9 cellular contexts compared by ENCODE assay signal in the genomic region with DNA sequence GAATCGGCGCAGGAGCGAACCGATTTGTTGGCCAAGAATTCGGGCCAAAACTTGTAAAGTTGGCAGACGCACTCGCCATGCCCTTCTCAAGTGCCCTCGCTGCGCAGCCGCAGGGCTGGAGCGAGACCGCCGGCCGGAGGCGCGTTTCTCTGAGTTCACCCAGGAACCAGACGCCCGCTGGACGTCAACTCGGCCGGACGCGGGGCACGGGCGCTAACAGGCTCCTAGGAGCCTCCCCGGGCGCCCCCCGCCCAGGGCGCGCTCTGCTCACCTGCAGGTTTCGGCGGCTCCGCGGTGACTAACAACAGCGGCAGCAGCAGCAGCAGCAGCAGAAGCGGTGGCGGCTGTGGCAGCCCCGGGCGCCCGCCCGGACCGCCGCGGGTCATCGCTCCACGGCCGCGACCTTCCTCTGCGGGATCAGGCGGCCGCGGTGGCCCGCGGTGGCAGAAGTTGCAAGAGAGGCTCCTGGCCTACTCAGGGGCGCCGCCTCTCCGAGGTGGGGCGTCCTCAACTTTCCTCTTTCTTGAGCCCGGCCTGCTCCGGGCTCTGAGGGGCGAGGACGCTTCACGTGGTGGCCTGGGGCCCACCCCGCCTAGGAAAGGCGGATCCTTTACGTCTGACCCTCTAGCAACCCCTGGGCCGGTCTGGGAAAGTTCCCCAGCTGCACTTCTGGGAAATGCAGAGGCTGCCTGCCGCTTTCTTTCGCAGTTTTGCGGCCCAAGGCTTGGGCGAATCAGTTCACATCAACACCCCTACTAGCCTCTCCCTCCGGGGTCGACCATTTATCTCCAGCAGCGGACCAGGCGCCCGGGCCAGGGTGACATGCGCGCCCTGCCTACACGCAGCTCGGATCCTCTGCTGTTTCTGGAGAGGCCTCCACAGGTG. TPM values are rescaled to one million over a fixed set of nuclear protein-coding genes. Genes with fewer than 3 reads are reported as not detected.
DNase-seq lines count a peak whose midpoint lies in the region; ATAC-seq and TF ChIP-seq lines count a peak whose summit lies in the region.
"Had no signal": no experiment of that assay in that cellular context is flagged by ENCODE, and none has a peak within 500 bp of the region (broad histone marks: within the 10 kb centered on the region; RNA-seq: fewer than 3 reads in every experiment).

A gene with protein sequence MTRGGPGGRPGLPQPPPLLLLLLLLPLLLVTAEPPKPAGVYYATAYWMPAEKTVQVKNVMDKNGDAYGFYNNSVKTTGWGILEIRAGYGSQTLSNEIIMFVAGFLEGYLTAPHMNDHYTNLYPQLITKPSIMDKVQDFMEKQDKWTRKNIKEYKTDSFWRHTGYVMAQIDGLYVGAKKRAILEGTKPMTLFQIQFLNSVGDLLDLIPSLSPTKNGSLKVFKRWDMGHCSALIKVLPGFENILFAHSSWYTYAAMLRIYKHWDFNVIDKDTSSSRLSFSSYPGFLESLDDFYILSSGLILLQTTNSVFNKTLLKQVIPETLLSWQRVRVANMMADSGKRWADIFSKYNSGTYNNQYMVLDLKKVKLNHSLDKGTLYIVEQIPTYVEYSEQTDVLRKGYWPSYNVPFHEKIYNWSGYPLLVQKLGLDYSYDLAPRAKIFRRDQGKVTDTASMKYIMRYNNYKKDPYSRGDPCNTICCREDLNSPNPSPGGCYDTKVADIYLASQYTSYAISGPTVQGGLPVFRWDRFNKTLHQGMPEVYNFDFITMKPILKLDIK (minus strand): TSS at position 573 of the 885 bp plus-strand sequence. CDS start 187 bp downstream, at position 386.

- no peaks in the 10 kb centered on the region for H3K36me3 Mint-ChIP-seq in activated T-cell treated with anti-CD3 and anti-CD28 coated beads, Interleukin-2, amount 50 U/mL, for 4 hours (ENCODE audit: insufficient read depth)
- no peaks in the 10 kb centered on the region; the same call in 1 of the 2 replicates for H3K36me3 Mint-ChIP-seq in HFFc6 (ENCODE audit: low read depth)
- H3K36me3 Mint-ChIP-seq: CD4-positive, CD25-positive, alpha-beta regulatory T cell had no signal

- intact Hi-C loops in Right ventricle myocardium inferior (cut with DNase I) = loop anchor here (5.0 to 10.0 kb wide), 2 partner anchors 45 to 203 kb away; a partner anchor contains a TSS

- H3K4me1 ChIP-seq in neuronal stem cell (ENCODE audit: control insufficient read depth in 2 of 2, insufficient read depth in 1 of 2, low read depth in 1 of 2, low read length in 2 of 2) = peaks cover 0 to 1% of the 10 kb centered on the region in 2 donors

- peak within 1 kb of the TSS; percentile 94 for H2AFZ ChIP-seq in neuronal stem cell (ENCODE audit: low read length)

- no peak within 1 kb of the TSS for H3K27ac ChIP-seq in neuronal stem cell (replicated peaks; ENCODE audit: low read length)

- H3K36me3 ChIP-seq in neuronal stem cell (replicated peaks in 1 of 2; ENCODE audit: control insufficient read depth in 2 of 2, insufficient read depth in 2 of 2, low read length in 2 of 2) = no peaks in the 10 kb centered on the region

- peak within 1 kb of the TSS; percentile 67 for H3K4me2 ChIP-seq in neuronal stem cell (ENCODE audit: insufficient read depth, low read length, poor library complexity, severe bottlenecking)

- no peaks in the 10 kb centered on the region for H3K79me1 ChIP-seq in neuronal stem cell (ENCODE audit: low read depth, low read length)

- no peak within 1 kb of the TSS for H2AK5ac ChIP-seq in neuronal stem cell (ENCODE audit: low read depth, low read length)

- no peak within 1 kb of the TSS for H3K4me3 Mint-ChIP-seq in activated T-cell treated with anti-CD3 and anti-CD28 coated beads, Interleukin-2, amount 50 U/mL, for 4 hours
- no peak within 1 kb of the TSS for H3K4me3 Mint-ChIP-seq in HFFc6

- peaks cover 35% of the 10 kb centered on the region for H3K27me3 Mint-ChIP-seq in activated T-cell treated with anti-CD3 and anti-CD28 coated beads, Interleukin-2, amount 50 U/mL, for 4 hours (ENCODE audit: low read depth)
- H3K27me3 Mint-ChIP-seq in HFFc6 (ENCODE audit: insufficient read depth) = peaks cover 2% of the 10 kb centered on the region

- H4K8ac ChIP-seq in neuronal stem cell (ENCODE audit: low read depth, low read length) = no peak within 1 kb of the TSS

- H2BK12ac ChIP-seq in neuronal stem cell (ENCODE audit: low read length) = no peak within 1 kb of the TSS

- peaks cover 3% of the 10 kb centered on the region for H3K4me1 Mint-ChIP-seq in activated T-cell treated with anti-CD3 and anti-CD28 coated beads, Interleukin-2, amount 50 U/mL, for 4 hours (ENCODE audit: low read depth)
- no peaks in the 10 kb centered on the region for H3K4me1 Mint-ChIP-seq in HFFc6 (ENCODE audit: low read depth)

- no peaks in the 10 kb centered on the region for H3K9me3 Mint-ChIP-seq in activated T-cell treated with anti-CD3 and anti-CD28 coated beads, Interleukin-2, amount 50 U/mL, for 4 hours
- H3K9me3 Mint-ChIP-seq in HFFc6 = peaks cover 6% of the 10 kb centered on the region; the same call in 1 of the 2 replicates

- ATAC-seq in HG02884 (IDR thresholded peaks at IDR 0.05; ENCODE audit: unreplicated experiment) = peak; percentile 63
- peak; percentile 55 to 61 for ATAC-seq in activated T-cell treated with anti-CD3 and anti-CD28 coated beads, Interleukin-2, amount 50 U/mL, for 4 hours
- peak; percentile 92 for ATAC-seq in Right ventricle myocardium inferior

- no peak within 1 kb of the TSS for H3K27ac Mint-ChIP-seq in HFFc6

- WGBS in neuronal stem cell (ENCODE audit: extremely low coverage in 2 of 2, insufficient read length in 2 of 2, insufficient replicate concordance in 1 of 2), 2 donors = no CpG with 5 or more reads among the region's 80 CpGs

- peaks cover 0 to 23% (median 6%) of the 10 kb centered on the region in 3 experiments for H3K27me3 ChIP-seq in neuronal stem cell (ENCODE audit: control insufficient read depth in 3 of 3, insufficient read depth in 3 of 3, low read depth in 1 of 3, low read length in 3 of 3)

- no peak within 1 kb of the TSS for H3K4ac ChIP-seq in neuronal stem cell (ENCODE audit: low read length)

- peak within 1 kb of the TSS; percentile 88 for H3K18ac ChIP-seq in neuronal stem cell (ENCODE audit: low read length)

- H4K91ac ChIP-seq in neuronal stem cell (ENCODE audit: low read depth, low read length, poor library complexity) = no peak within 1 kb of the TSS

- H3K9me3 ChIP-seq in neuronal stem cell (replicated peaks in 1 of 2; ENCODE audit: control insufficient read depth in 2 of 2, insufficient read depth in 1 of 2, low read depth in 1 of 2, low read length in 2 of 2) = peaks cover 0 to 4% of the 10 kb centered on the region in 2 donors

- peak within 1 kb of the TSS; percentile 33 for H3K9ac ChIP-seq in neuronal stem cell (ENCODE audit: low read depth, low read length, poor library complexity)

- no peak within 1 kb of the TSS for H2BK5ac ChIP-seq in neuronal stem cell (ENCODE audit: low read length)

- no peak within 1 kb of the TSS for H2BK120ac ChIP-seq in neuronal stem cell (ENCODE audit: low read depth, low read length)

- DNase-seq in NCI-H82 (lab: John Stamatoyannopoulos, UW) (peak; percentile 34), NCI-H82 treated with DMSO at 0.1 percent for 48 hours (lab: John Stamatoyannopoulos, UW; ENCODE audit: unreplicated experiment) (no peak), Right ventricle myocardium inferior (ENCODE audit: missing footprints) (peak; percentile 93), neuronal stem cell (ENCODE audit: low spot score) (peak; percentile 39), HFFc6 (no peak), COLO829 (ENCODE audit: low spot score) (no peak)
- no peak for DNase-seq in activated T-cell treated with anti-CD3 and anti-CD28 coated beads, Interleukin-2, amount 50 U/mL, for 4 hours
- DNase-seq: CD4-positive, CD25-positive, alpha-beta regulatory T cell had no signal

- H3K14ac ChIP-seq in neuronal stem cell (ENCODE audit: low read length) = peak within 1 kb of the TSS; percentile 65

- peak within 1 kb of the TSS; percentile 14 for H3K23ac ChIP-seq in neuronal stem cell (ENCODE audit: low read depth, low read length, poor library complexity)

- peak within 1 kb of the TSS; percentile 29 to 69 for H3K4me3 ChIP-seq in neuronal stem cell (ENCODE audit: low read length in 2 of 2)

- H2BK15ac ChIP-seq in neuronal stem cell (ENCODE audit: low read length) = peak within 1 kb of the TSS; percentile 25

- TF ChIP-seq CTCF in HFFc6 (IDR thresholded peaks at IDR 0.05) = no peak

RNA-seq across cellular contexts. Expression of the gene that starts here (rescaled TPM):
- total RNA-seq in activated T-cell treated with anti-CD3 and anti-CD28 coated beads, Interleukin-2, amount 50 U/mL, for 4 hours = under 1 TPM in 2 of 3 donors, not detected in 1; 0.13 to 0.43 TPM
- total RNA-seq in Right ventricle myocardium inferior = 24.4 TPM
- polyA plus RNA-seq in neuronal stem cell (2013, experiment 1 of 2) = 3.9 TPM
- 3.9 TPM for polyA plus RNA-seq in neuronal stem cell (2013, experiment 2 of 2)
- not detected for total RNA-seq in HFFc6 (2021; fragmentation: NEBNext Ultra II Directional; extraction: Animal tissue kit (Norgen Biotek cat#: 25700))
- total RNA-seq: CD4-positive, CD25-positive, alpha-beta regulatory T cell had no signal

Comparison
In these comparisons a context has a peak if more than half of its experiments do, and no peak if none do; other contexts are left out.
1. RNA of the gene that starts here (total RNA-seq): 24.4 TPM in Right ventricle myocardium inferior (single experiment); 0.13 to 0.43 TPM in activated T-cell treated with anti-CD3 and anti-CD28 coated beads, Interleukin-2, amount 50 U/mL, for 4 hours and not detected in HFFc6; every median in the first group is over 10 times any median in the second.
2. DNase-seq: peak in NCI-H82 (single experiment), Right ventricle myocardium inferior (single experiment) and neuronal stem cell (single experiment); none in NCI-H82 treated with DMSO at 0.1 percent for 48 hours (single experiment), activated T-cell treated with anti-CD3 and anti-CD28 coated beads, Interleukin-2, amount 50 U/mL, for 4 hours (single experiment), HFFc6 (single experiment) and COLO829 (single experiment).
3. Peak in ATAC-seq in activated T-cell treated with anti-CD3 and anti-CD28 coated beads, Interleukin-2, amount 50 U/mL, for 4 hours; RNA of the gene not detected or under 1 TPM.
4. Peak in every context shown above with its lines, with median percentiles within 50 percentile points of each other: ATAC-seq.